In genomic region chr17:37570527-37571093, GRCh38 we compare ENCODE assay signal across 1 cellular context.
A peak's percentile ranks its signal among the peaks of the same experiment; 100 is the strongest.
TF ChIP-seq lines count a peak whose summit lies in the region.

No MANE protein-coding gene starts in this region.

TF ChIP-seq in K562, 482 proteins besides CTCF, POLR2A, EP300 and RAD21:
- no peak for TF ChIP-seq KLF13 (tag; IDR thresholded peaks at IDR 0.05; ENCODE audit: borderline replicate concordance, low read depth)
- TF ChIP-seq ZNF263 (CRISPR knock-in tag; IDR thresholded peaks at IDR 0.05; ENCODE audit: borderline replicate concordance) = no peak
- no peak for TF ChIP-seq FIP1L1 (IDR thresholded peaks at IDR 0.05; ENCODE audit: low read depth, low read length, poor library complexity, severe bottlenecking)
- TF ChIP-seq SMC3 (conservative IDR thresholded peaks at IDR 0.05; ENCODE audit: insufficient read depth, low read depth, low read length) = 0 out of 2 replicates have a peak, but pooled peaks have one; percentile 6
